Comparison of ENCODE assay signal across 8 cellular contexts in the genomic region with DNA sequence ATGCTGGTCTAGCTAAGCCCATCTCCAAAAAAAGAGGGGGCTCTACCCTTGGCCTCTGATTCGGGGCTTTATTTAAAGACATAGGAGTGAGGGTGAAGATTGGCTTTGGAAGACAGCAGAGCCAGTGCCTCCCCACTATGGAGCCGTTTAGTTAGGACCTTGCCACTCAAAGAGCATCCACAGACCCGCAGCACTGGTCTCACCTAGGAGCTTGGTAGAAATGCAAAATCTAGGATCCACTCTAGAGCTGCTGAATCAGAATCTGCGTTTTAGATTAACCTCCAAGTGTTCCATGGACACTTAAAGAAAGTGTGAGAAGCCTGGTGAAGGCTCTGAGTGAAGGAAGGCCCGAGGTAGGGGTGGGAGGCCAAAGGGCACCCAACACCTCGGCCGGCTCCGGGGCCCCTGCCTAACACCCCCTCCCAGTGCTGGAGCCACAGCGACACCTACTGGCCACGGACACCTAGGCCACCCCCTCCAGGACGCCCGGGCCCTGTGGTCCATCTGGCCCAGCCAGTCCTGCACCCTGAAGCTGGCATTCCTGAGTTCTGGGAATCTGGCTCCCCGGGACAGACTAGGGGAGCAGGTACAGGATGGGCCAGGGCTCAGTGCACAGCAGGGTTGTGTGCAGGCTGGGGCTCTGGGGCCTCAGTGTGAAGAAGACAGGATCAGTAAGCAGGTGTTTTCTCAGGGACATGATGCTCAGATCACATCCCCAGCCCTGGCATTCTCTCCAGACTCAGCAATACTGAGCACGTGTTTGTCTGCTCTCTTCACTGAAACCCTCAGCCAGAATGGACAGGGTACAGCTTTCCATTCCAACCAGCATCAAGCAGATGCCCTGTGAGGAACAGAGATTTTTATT.
DNase-seq lines count a peak whose midpoint lies in the region; ATAC-seq, FAIRE-seq and TF ChIP-seq lines count a peak whose summit lies in the region.

No MANE protein-coding gene starts in this region.

- intact Hi-C loops in sciatic nerve (cut with DNase I) = loop anchor here (10.0 kb wide), 3 partner anchors 190 to 380 kb away; partner anchors contain the start of genes DMAP1 and RNF220

- no peaks in the 10 kb centered on the region for H4K20me1 ChIP-seq in Loucy (ENCODE audit: insufficient read depth, low read length, poor library complexity, severe bottlenecking)

- H3K36me3 ChIP-seq in Loucy (ENCODE audit: insufficient read depth, low read length) = peaks cover 10% of the 10 kb centered on the region; the same call in 1 of the 2 replicates
- H3K36me3 ChIP-seq in right atrium auricular region = no peaks in the 10 kb centered on the region

- no peaks in the 10 kb centered on the region for H3F3A ChIP-seq in Loucy (ENCODE audit: low read depth)

- ATAC-seq in T-cell (replicated peaks in 1 of 4) = peak; percentile 79 to 90 (median 84)
- peak; percentile 93 for ATAC-seq in activated naive CD8-positive, alpha-beta T cell treated with anti-CD3 and anti-CD28 coated beads, Interleukin-2, amount 50 U/mL, for 24 hours
- ATAC-seq in sciatic nerve = peak; percentile 93
- ATAC-seq in GM21717 (IDR thresholded peaks at IDR 0.05; ENCODE audit: unreplicated experiment) = no peak

- H3K9me3 Mint-ChIP-seq in T-cell = no peaks in the 10 kb centered on the region
- no peaks in the 10 kb centered on the region for H3K9me3 Mint-ChIP-seq in activated naive CD8-positive, alpha-beta T cell treated with anti-CD3 and anti-CD28 coated beads, Interleukin-2, amount 50 U/mL, for 24 hours

- no peak overlapping the region for H2AFZ ChIP-seq in Loucy (ENCODE audit: low read length)

- H3K4me1 ChIP-seq in Loucy (ENCODE audit: insufficient read depth, low read length, poor library complexity, severe bottlenecking) = peaks cover 5% of the 10 kb centered on the region
- no peaks in the 10 kb centered on the region for H3K4me1 ChIP-seq in right atrium auricular region

- no peak overlapping the region for H3K9ac ChIP-seq in Loucy (ENCODE audit: low read depth, low read length, poor library complexity, severe bottlenecking)

- no peaks in the 10 kb centered on the region for H3K36me3 Mint-ChIP-seq in T-cell
- no peaks in the 10 kb centered on the region for H3K36me3 Mint-ChIP-seq in activated naive CD8-positive, alpha-beta T cell treated with anti-CD3 and anti-CD28 coated beads, Interleukin-2, amount 50 U/mL, for 24 hours (ENCODE audit: low read depth)

- POLR2A ChIA-PET in T-cell (lab: Charles Lee) = no interaction called here

- TF ChIP-seq CTCF in Loucy (conservative IDR thresholded peaks at IDR 0.05; ENCODE audit: low read length) (peak; percentile 96), right atrium auricular region (IDR thresholded peaks at IDR 0.05) (peak; percentile 88 to 98)

- H3K4me2 ChIP-seq in Loucy (ENCODE audit: low read depth, low read length, poor library complexity, severe bottlenecking) = no peak overlapping the region

- no peak overlapping the region for H3K4me3 Mint-ChIP-seq in T-cell
- H3K4me3 Mint-ChIP-seq in activated naive CD8-positive, alpha-beta T cell treated with anti-CD3 and anti-CD28 coated beads, Interleukin-2, amount 50 U/mL, for 24 hours = no peak overlapping the region

- H3K4me1 Mint-ChIP-seq in T-cell = no peaks in the 10 kb centered on the region
- H3K4me1 Mint-ChIP-seq in activated naive CD8-positive, alpha-beta T cell treated with anti-CD3 and anti-CD28 coated beads, Interleukin-2, amount 50 U/mL, for 24 hours = no peaks in the 10 kb centered on the region

- no peak for TF ChIP-seq POLR2A in GM12892 (IDR thresholded peaks at IDR 0.05; ENCODE audit: low read depth, low read length)

- H3K27me3 Mint-ChIP-seq in T-cell = peaks cover 0 to 12% of the 10 kb centered on the region in 2 donors
- H3K27me3 Mint-ChIP-seq in activated naive CD8-positive, alpha-beta T cell treated with anti-CD3 and anti-CD28 coated beads, Interleukin-2, amount 50 U/mL, for 24 hours = peaks cover 2% of the 10 kb centered on the region

- H3K27ac Mint-ChIP-seq in T-cell = no peak overlapping the region
- H3K27ac Mint-ChIP-seq in activated naive CD8-positive, alpha-beta T cell treated with anti-CD3 and anti-CD28 coated beads, Interleukin-2, amount 50 U/mL, for 24 hours = no peak overlapping the region

- DNase-seq in A172 (ENCODE audit: low spot score) (peak; percentile 34), GM12892 (ENCODE audit: insufficient read length) (peak; percentile 96), T-cell (peak; percentile 15 to 77 (median 64)), right atrium auricular region (ENCODE audit: low spot score) (peak; percentile 78), sciatic nerve (ENCODE audit: low spot score) (peak; percentile 93)
- DNase-seq in activated naive CD8-positive, alpha-beta T cell treated with anti-CD3 and anti-CD28 coated beads, Interleukin-2, amount 50 U/mL, for 24 hours = peak; percentile 89

- H3K27me3 ChIP-seq in Loucy (ENCODE audit: insufficient read depth, low read length, poor library complexity, severe bottlenecking) = no peaks in the 10 kb centered on the region
- no peaks in the 10 kb centered on the region for H3K27me3 ChIP-seq in right atrium auricular region

- no peak overlapping the region for H3K27ac ChIP-seq in right atrium auricular region

- CTCF ChIA-PET in T-cell (lab: Charles Lee) = interaction anchor here (0.6 to 2.2 kb wide), 3 partner anchors 217 to 504 kb away, joined by 3 to 10 read pairs (median 3); no protein-coding TSS in a partner anchor

- H3K4me3 ChIP-seq in Loucy (ENCODE audit: low read length, poor library complexity, severe bottlenecking) (no peak overlapping the region), right atrium auricular region (no peak overlapping the region)

- no peaks in the 10 kb centered on the region; the same call in 1 of the 2 replicates for H3K79me2 ChIP-seq in Loucy (ENCODE audit: insufficient read depth, low read length)

- H3K9me3 ChIP-seq in Loucy (ENCODE audit: insufficient read depth, low read depth, low read length) = no peaks in the 10 kb centered on the region
- no peaks in the 10 kb centered on the region for H3K9me3 ChIP-seq in right atrium auricular region

- H3K9me2 ChIP-seq in Loucy (replicated peaks; ENCODE audit: low read depth, low read length) = no peaks in the 10 kb centered on the region

- FAIRE-seq in GM12892 (lab: Jason Lieb, UNC) = peak; percentile 82

Comparison
In these comparisons a context has a peak if more than half of its experiments do, and no peak if none do; other contexts are left out.
1. DNase-seq: peak in every context shown above with its lines; median percentile 96 in GM12892; 93 in sciatic nerve; 89 in activated naive CD8-positive, alpha-beta T cell treated with anti-CD3 and anti-CD28 coated beads, Interleukin-2, amount 50 U/mL, for 24 hours; 78 in right atrium auricular region; 64 in T-cell; 34 in A172.